Comparison of ENCODE assay signal across 11 cellular contexts in the genomic region with DNA sequence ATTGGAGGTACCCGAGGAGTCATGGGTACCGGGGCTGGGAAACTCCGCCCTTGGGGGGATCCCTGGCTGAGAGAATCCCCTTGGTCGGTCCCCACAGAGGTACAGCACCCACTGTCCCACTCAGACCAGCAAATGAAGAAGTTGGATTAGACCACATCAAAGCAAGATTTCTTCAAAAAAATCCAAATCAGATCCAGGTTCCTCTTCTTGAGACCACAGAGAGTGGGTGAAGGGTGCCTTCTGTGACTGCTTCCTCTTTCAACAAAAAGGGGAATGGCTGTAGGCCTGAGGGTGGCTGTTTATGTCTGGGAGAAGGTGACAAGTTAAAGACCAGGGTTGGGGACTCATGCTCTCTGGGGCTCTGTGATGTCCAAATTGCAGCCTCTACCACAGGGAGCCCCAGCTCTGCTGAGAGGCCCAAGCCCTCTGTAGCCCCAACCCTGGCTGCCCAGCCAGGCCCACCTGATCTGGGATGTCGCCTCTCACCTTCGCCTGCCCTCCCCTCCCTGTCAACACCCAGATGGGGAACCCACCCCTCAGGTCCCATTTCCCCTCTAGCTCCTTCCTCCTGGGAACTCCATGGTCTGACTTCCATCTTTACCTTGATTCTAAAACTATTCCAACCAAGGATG. TPM values are rescaled to one million over a fixed set of nuclear protein-coding genes. Genes with fewer than 3 reads are reported as not detected.
DNase-seq lines count a peak whose midpoint lies in the region; ATAC-seq and TF ChIP-seq lines count a peak whose summit lies in the region.
"Had no signal": no experiment of that assay in that cellular context is flagged by ENCODE, and none has a peak within 500 bp of the region (broad histone marks: within the 10 kb centered on the region; RNA-seq: fewer than 3 reads in every experiment).

No MANE protein-coding gene starts in this region.

- H3K9me3 Mint-ChIP-seq in stimulated activated memory B cell treated with anti-CD40 and anti-IgM and Interleukin-4, amounts not matched to agents 10 μg/mL and 1 μg/mL and 100 μg/mL, for 72 hours, result no peaks in the 10 kb centered on the region
- H3K9me3 Mint-ChIP-seq in HFFc6, result no peaks in the 10 kb centered on the region; the same call in 1 of the 2 replicates

- peak overlapping the region; percentile 49 for H3K4me2 ChIP-seq in OCI-LY3 (ENCODE audit: low read length)
- H3K4me2 ChIP-seq in PC-9, result no peak overlapping the region

- intact Hi-C loops in PC-9 (cut with micrococcal nuclease; ENCODE audit: unreplicated experiment), result no loop called here

- H4K20me1 ChIP-seq in OCI-LY3 (ENCODE audit: insufficient read depth, low read length), result no peaks in the 10 kb centered on the region
- H4K20me1 ChIP-seq in PC-9 (ENCODE audit: insufficient read depth), result no peaks in the 10 kb centered on the region

- H3K27me3 ChIP-seq in OCI-LY3 (ENCODE audit: low read depth, low read length), result peaks cover 27% of the 10 kb centered on the region
- no peaks in the 10 kb centered on the region for H3K27me3 ChIP-seq in PC-9 (ENCODE audit: insufficient read depth, low read depth)

- no peaks in the 10 kb centered on the region for H3K36me3 Mint-ChIP-seq in stimulated activated memory B cell treated with anti-CD40 and anti-IgM and Interleukin-4, amounts not matched to agents 10 μg/mL and 1 μg/mL and 100 μg/mL, for 72 hours
- H3K36me3 Mint-ChIP-seq in HFFc6 (ENCODE audit: low read depth), result no peaks in the 10 kb centered on the region

- peak overlapping the region; percentile 82 for H3K27ac ChIP-seq in OCI-LY3 (ENCODE audit: low read length)
- no peak overlapping the region for H3K27ac ChIP-seq in PC-9
- H3K27ac ChIP-seq: 22Rv1 had no signal

- H2AFZ ChIP-seq in OCI-LY3 (ENCODE audit: low read depth, low read length) (no peak overlapping the region), PC-9 (no peak overlapping the region)

- CTCF ChIA-PET in PC-9 (lab: Charles Lee), result no interaction called here

- TF ChIP-seq CTCF in OCI-LY3 (IDR thresholded peaks at IDR 0.05; ENCODE audit: low read depth, low read length), result no peak
- TF ChIP-seq CTCF in HFFc6 (IDR thresholded peaks at IDR 0.05), result no peak
- TF ChIP-seq CTCF in PC-9 (conservative IDR thresholded peaks at IDR 0.05), result no peak

- peak overlapping the region; percentile 44; the same call in 1 of the 2 replicates for H3K9ac ChIP-seq in OCI-LY3 (ENCODE audit: low read length)

- H3F3A ChIP-seq in PC-9 (ENCODE audit: insufficient read depth, low read depth), result no peaks in the 10 kb centered on the region

- H3K4me3 ChIP-seq in OCI-LY3 (ENCODE audit: low read length) (peak overlapping the region; percentile 17; the same call in 1 of the 2 replicates), PC-9 (no peak overlapping the region)

- no peaks in the 10 kb centered on the region for H3K9me2 ChIP-seq in PC-9 (ENCODE audit: insufficient read depth)

- peak overlapping the region; percentile 16 for H3K4me3 Mint-ChIP-seq in stimulated activated memory B cell treated with anti-CD40 and anti-IgM and Interleukin-4, amounts not matched to agents 10 μg/mL and 1 μg/mL and 100 μg/mL, for 72 hours
- H3K4me3 Mint-ChIP-seq in HFFc6, result no peak overlapping the region

- POLR2A ChIA-PET in PC-9 (lab: Charles Lee; ENCODE audit: unreplicated experiment), result no interaction called here

- H3K79me2 ChIP-seq in OCI-LY3 (ENCODE audit: low read length) (no peaks in the 10 kb centered on the region), PC-9 (ENCODE audit: low read depth) (no peaks in the 10 kb centered on the region)

- peak; percentile 73 to 77 for ATAC-seq in activated CD4-positive, CD25-positive, alpha-beta regulatory T cell treated with anti-CD3 and anti-CD28 coated beads, Interleukin-2, amount 50 U/mL, for 24 hours
- peak; percentile 90 for ATAC-seq in HG02885 (IDR thresholded peaks at IDR 0.05; ENCODE audit: poor library complexity, unreplicated experiment)
- peak; percentile 96 for ATAC-seq in stimulated activated memory B cell treated with anti-CD40 and anti-IgM and Interleukin-4, amounts not matched to agents 10 μg/mL and 1 μg/mL and 100 μg/mL, for 72 hours
- ATAC-seq: HCT116 had no signal

- H3K36me3 ChIP-seq in OCI-LY3 (replicated peaks; ENCODE audit: low read depth, low read length) (peaks cover 26% of the 10 kb centered on the region), PC-9 (ENCODE audit: low read depth) (no peaks in the 10 kb centered on the region)

- no TSS peak for BruUV-seq in PC-9 (replicated peaks; lab: Mats Ljungman, UMichigan)

- H3K9me3 ChIP-seq in OCI-LY3 (ENCODE audit: insufficient read depth, low read length), result peaks cover 11% of the 10 kb centered on the region
- no peaks in the 10 kb centered on the region; the same call in 1 of the 2 replicates for H3K9me3 ChIP-seq in PC-9 (ENCODE audit: insufficient read depth, low read depth)

- H3K4me1 ChIP-seq in OCI-LY3 (ENCODE audit: low read length), result peaks cover 37% of the 10 kb centered on the region
- H3K4me1 ChIP-seq in PC-9 (replicated peaks; ENCODE audit: insufficient read depth), result peaks cover under 1% of the 10 kb centered on the region

- peaks cover 59% of the 10 kb centered on the region for H3K4me1 Mint-ChIP-seq in stimulated activated memory B cell treated with anti-CD40 and anti-IgM and Interleukin-4, amounts not matched to agents 10 μg/mL and 1 μg/mL and 100 μg/mL, for 72 hours
- H3K4me1 Mint-ChIP-seq in HFFc6 (ENCODE audit: low read depth), result peaks cover 8% of the 10 kb centered on the region

- no peak for DNase-seq in activated CD4-positive, CD25-positive, alpha-beta regulatory T cell (lab: John Stamatoyannopoulos, UW)
- DNase-seq in NCI-H2196 treated with DMSO at 0.1 percent for 48 hours (lab: John Stamatoyannopoulos, UW; ENCODE audit: unreplicated experiment) (no peak), HFFc6 (no peak), PC-9 (no peak)
- DNase-seq: stimulated activated CD4-positive, alpha-beta T cell treated with anti-CD3 and anti-CD28 coated beads, Interleukin-2, amount 100 ng/mL, for 48 hours had no signal

- H3K27me3 Mint-ChIP-seq in stimulated activated memory B cell treated with anti-CD40 and anti-IgM and Interleukin-4, amounts not matched to agents 10 μg/mL and 1 μg/mL and 100 μg/mL, for 72 hours, result no peaks in the 10 kb centered on the region
- peaks cover 9% of the 10 kb centered on the region for H3K27me3 Mint-ChIP-seq in HFFc6 (ENCODE audit: insufficient read depth)

- H3K27ac Mint-ChIP-seq in stimulated activated memory B cell treated with anti-CD40 and anti-IgM and Interleukin-4, amounts not matched to agents 10 μg/mL and 1 μg/mL and 100 μg/mL, for 72 hours, result peak overlapping the region; percentile 84
- no peak overlapping the region for H3K27ac Mint-ChIP-seq in HFFc6

RNA-seq across cellular contexts. Expression of a gene that starts 50.9 kb away (rescaled TPM):
- total RNA-seq in HFFc6 (2021; fragmentation: NEBNext Ultra II Directional; extraction: Animal tissue kit (Norgen Biotek cat#: 25700)), result 100 to 1,000 TPM; 135 to 161 (median 144) TPM
- 179 and 237 TPM in 2 replicates for total RNA-seq in PC-9 (2021)
